24 cellular contexts compared by ENCODE assay signal in the genomic region with DNA sequence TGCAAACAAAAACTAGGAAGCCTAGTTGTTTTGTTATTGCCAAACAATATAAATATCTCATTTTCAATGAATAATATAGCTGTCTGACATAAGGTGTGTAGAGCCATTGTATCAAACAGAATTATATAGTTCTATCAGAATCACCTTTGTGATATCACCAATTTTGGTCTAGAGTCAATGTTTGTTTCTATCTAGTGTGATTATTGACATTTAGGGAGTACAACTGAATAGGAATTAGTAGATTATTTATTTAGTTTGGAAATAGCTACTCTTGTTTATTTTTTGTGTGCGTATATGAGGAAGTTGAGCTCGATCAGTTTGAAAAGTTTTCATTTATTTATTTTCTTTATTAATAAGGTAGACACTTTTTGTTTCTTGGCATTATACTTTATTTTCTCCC.
"Had no signal": no experiment of that assay in that cellular context is flagged by ENCODE, and none has a peak within 500 bp of the region (broad histone marks: within the 10 kb centered on the region; RNA-seq: fewer than 3 reads in every experiment).

No MANE protein-coding gene starts in this region.

- DNase-seq: colonic mucosa; cortex of kidney; dermis blood vessel endothelial cell; dorsolateral prefrontal cortex; effector CD4-positive, alpha-beta T cell; effector CD8-positive, alpha-beta T cell; effector memory CD4-positive, alpha-beta T cell; effector memory CD8-positive, alpha-beta T cell; endodermal cell; erythroblast; esophagus squamous epithelium; foreskin fibroblast; foreskin keratinocyte; foreskin melanocyte; gastrocnemius medialis; glutamatergic neuron; head of caudate nucleus; heart left ventricle; heart right ventricle had no signal

- H3K27ac ChIP-seq: colonic mucosa, coronary artery, dorsolateral prefrontal cortex, epithelial cell of prostate, esophagus muscularis mucosa, esophagus squamous epithelium, foreskin keratinocyte, gastrocnemius medialis, gastroesophageal sphincter, heart left ventricle, heart right ventricle, hepatocyte had no signal

- H3K4me3 ChIP-seq: colonic mucosa, coronary artery, dorsolateral prefrontal cortex, esophagus muscularis mucosa, esophagus squamous epithelium, gastrocnemius medialis, gastroesophageal sphincter, heart left ventricle, heart right ventricle, hepatocyte had no signal
